In genomic region chr9:37534412-37534811, GRCh38 we compare ENCODE assay signal across 22 cellular contexts.
"Had no signal": no experiment of that assay in that cellular context is flagged by ENCODE, and none has a peak within 500 bp of the region (broad histone marks: within the 10 kb centered on the region; RNA-seq: fewer than 3 reads in every experiment).

No MANE protein-coding gene starts in this region.

- FAIRE-seq: islet of Langerhans, TTC549 had no signal

- H3K27me3 Mint-ChIP-seq: activated CD4-positive, alpha-beta memory T cell treated with anti-CD3 and anti-CD28 coated beads for 36 hours; activated naive CD4-positive, alpha-beta T cell treated with anti-CD3 and anti-CD28 coated beads, Interleukin-2, amount 50 U/mL, for 24 hours had no signal

- H3K9me3 Mint-ChIP-seq: activated CD4-positive, alpha-beta memory T cell treated with anti-CD3 and anti-CD28 coated beads for 36 hours; activated naive CD4-positive, alpha-beta T cell treated with anti-CD3 and anti-CD28 coated beads, Interleukin-2, amount 50 U/mL, for 24 hours had no signal

- DNase-seq: activated CD4-positive, alpha-beta memory T cell treated with anti-CD3 and anti-CD28 coated beads for 36 hours; activated gamma-delta T cell treated with Interleukin-2 at 50 U/mL for 16 hours; activated T-cell treated with anti-CD3 and anti-CD28 coated beads for 4 hours; anterior cingulate cortex; brain microvascular endothelial cell; caudate nucleus; dorsolateral prefrontal cortex; heart left ventricle; left ventricle myocardium superior; mammary epithelial cell; sigmoid colon; stimulated activated CD4-positive, alpha-beta T cell treated with anti-CD3 and anti-CD28 coated beads, Interleukin-15, amount 100 ng/mL, for 24 hours; stimulated activated naive CD4-positive, alpha-beta T cell; T-helper 1 cell; testis; trophoblast cell; uterus had no signal

- H3K9me3 ChIP-seq: heart left ventricle, sigmoid colon, testis, uterus had no signal

- H3K4me1 Mint-ChIP-seq: activated naive CD4-positive, alpha-beta T cell treated with anti-CD3 and anti-CD28 coated beads, Interleukin-2, amount 50 U/mL, for 24 hours had no signal

- H3K27ac ChIP-seq: brain microvascular endothelial cell, dorsolateral prefrontal cortex, epithelial cell of prostate, heart left ventricle, sigmoid colon, testis, uterus had no signal

- H3K4me1 ChIP-seq: heart left ventricle, sigmoid colon, testis, uterus had no signal

- H3K36me3 ChIP-seq: uterus had no signal

- H3K4me3 ChIP-seq: dorsolateral prefrontal cortex, heart left ventricle, sigmoid colon, smooth muscle cell, testis, uterus had no signal

- H3K27ac Mint-ChIP-seq: activated CD4-positive, alpha-beta memory T cell treated with anti-CD3 and anti-CD28 coated beads for 36 hours; activated naive CD4-positive, alpha-beta T cell treated with anti-CD3 and anti-CD28 coated beads, Interleukin-2, amount 50 U/mL, for 24 hours had no signal

- H3K4me2 ChIP-seq: smooth muscle cell had no signal

- H3K4me3 Mint-ChIP-seq: activated CD4-positive, alpha-beta memory T cell treated with anti-CD3 and anti-CD28 coated beads for 36 hours; activated naive CD4-positive, alpha-beta T cell treated with anti-CD3 and anti-CD28 coated beads, Interleukin-2, amount 50 U/mL, for 24 hours had no signal

- H3K36me3 Mint-ChIP-seq: activated naive CD4-positive, alpha-beta T cell treated with anti-CD3 and anti-CD28 coated beads, Interleukin-2, amount 50 U/mL, for 24 hours had no signal

- ATAC-seq: left ventricle myocardium superior had no signal

- H3K27me3 ChIP-seq: brain microvascular endothelial cell, dorsolateral prefrontal cortex, heart left ventricle, sigmoid colon, testis, uterus had no signal
